In genomic region chr6:169701953-169702639, GRCh38 we compare ENCODE assay signal across 8 cellular contexts. TPM values are rescaled to one million over a fixed set of nuclear protein-coding genes. Genes with fewer than 3 reads are reported as not detected.
DNase-seq lines count a peak whose midpoint lies in the region; ATAC-seq and TF ChIP-seq lines count a peak whose summit lies in the region.

TSS of gene C6orf120 (plus strand) at chr6:169702126. CDS start at chr6:169702460, 334 bp downstream.
TSS of gene WDR27 (minus strand) at chr6:169702029. CDS start at chr6:169689005, 13,024 bp downstream.

- peaks cover 55% of the 10 kb centered on the region for H3K79me2 ChIP-seq in osteoblast (ENCODE audit: insufficient read depth, low read length)

- H2AFZ ChIP-seq in osteoblast (ENCODE audit: low read length) = peak within 1 kb of the TSS; percentile 91

- no peaks in the 10 kb centered on the region for H3K27me3 ChIP-seq in osteoblast (ENCODE audit: insufficient read depth, low read length)
- H3K27me3 ChIP-seq in thoracic aorta (replicated peaks; ENCODE audit: insufficient read depth) = no peaks in the 10 kb centered on the region

- ATAC-seq in HG02588 (IDR thresholded peaks at IDR 0.05; ENCODE audit: unreplicated experiment) (peak; percentile 93), SK-N-SH treated with all-trans-retinoic acid at 6 μM for 48 hours (peak; percentile 94), thoracic aorta (ENCODE audit: insufficient number of reproducible peaks, low FRiP score, low read depth) (peak; percentile 95)
- peak; percentile 93 to 95 for ATAC-seq in activated naive CD4-positive, alpha-beta T cell treated with anti-CD3 and anti-CD28 coated beads, Interleukin-2, amount 50 U/mL, for 72 hours

- H3K9me3 ChIP-seq in osteoblast (ENCODE audit: low read depth, low read length) (no peaks in the 10 kb centered on the region), thoracic aorta (no peaks in the 10 kb centered on the region)

- peaks cover 24% of the 10 kb centered on the region for H4K20me1 ChIP-seq in osteoblast (ENCODE audit: insufficient read depth, low read length)

- H3K27ac Mint-ChIP-seq in activated naive CD4-positive, alpha-beta T cell treated with anti-CD3 and anti-CD28 coated beads, Interleukin-2, amount 50 U/mL, for 72 hours = peak within 1 kb of the TSS; percentile 95 to 96

- H3K4me3 ChIP-seq in GM08714 (ENCODE audit: low read length) (peak within 1 kb of the TSS; percentile 95), osteoblast (ENCODE audit: insufficient read depth, low read length) (peak within 1 kb of the TSS; percentile 91), thoracic aorta (peak within 1 kb of the TSS; percentile 89)

- TF ChIP-seq CTCF in osteoblast (IDR thresholded peaks at IDR 0.05; ENCODE audit: extremely low read depth, low read depth, low read length) (no peak), thoracic aorta (IDR thresholded peaks at IDR 0.05) (no peak)

- peak within 1 kb of the TSS; percentile 83 for H3K4me2 ChIP-seq in osteoblast (ENCODE audit: insufficient read depth, low read length)

- no peaks in the 10 kb centered on the region for H3K9me3 Mint-ChIP-seq in activated naive CD4-positive, alpha-beta T cell treated with anti-CD3 and anti-CD28 coated beads, Interleukin-2, amount 50 U/mL, for 72 hours

- peaks cover 17% of the 10 kb centered on the region for H3K36me3 ChIP-seq in osteoblast (ENCODE audit: insufficient read depth, low read length)
- no peaks in the 10 kb centered on the region for H3K36me3 ChIP-seq in thoracic aorta

- peak within 1 kb of the TSS; percentile 84 for H3K27ac ChIP-seq in osteoblast (ENCODE audit: low read depth, low read length)
- peak within 1 kb of the TSS; percentile 94 for H3K27ac ChIP-seq in thoracic aorta

- peaks cover 48% of the 10 kb centered on the region for H3K4me1 ChIP-seq in osteoblast (ENCODE audit: insufficient read depth, low read length)
- H3K4me1 ChIP-seq in thoracic aorta (ENCODE audit: control insufficient read depth in 1 of 2, low read depth in 2 of 2) = peaks cover 24 to 28% of the 10 kb centered on the region in 2 donors

- peaks cover 17 to 25% of the 10 kb centered on the region in 2 donors for H3K36me3 Mint-ChIP-seq in activated naive CD4-positive, alpha-beta T cell treated with anti-CD3 and anti-CD28 coated beads, Interleukin-2, amount 50 U/mL, for 72 hours

- peak; percentile 100 for DNase-seq in NCI-H1092 (lab: John Stamatoyannopoulos, UW)
- peak; percentile 95 to 97 for DNase-seq in activated naive CD4-positive, alpha-beta T cell treated with anti-CD3 and anti-CD28 coated beads, Interleukin-2, amount 50 U/mL, for 72 hours (ENCODE audit: low spot score in 2 of 2)
- DNase-seq in glomerular visceral epithelial cell (ENCODE audit: extremely low spot score) = peak; percentile 98
- peak; percentile 97 for DNase-seq in osteoblast (ENCODE audit: insufficient read length, low spot score, missing footprints)
- DNase-seq in thoracic aorta (ENCODE audit: low spot score) = peak; percentile 91

TF ChIP-seq in SK-N-SH treated with all-trans-retinoic acid at 6 μM for 48 hours, 23 proteins besides CTCF, POLR2A, EP300 and RAD21:
- TF ChIP-seq TCF4 (CRISPR knock-in tag; IDR thresholded peaks at IDR 0.05; ENCODE audit: borderline replicate concordance) = no peak
- no peak for TF ChIP-seq PPARA (CRISPR knock-in tag; IDR thresholded peaks at IDR 0.05; ENCODE audit: borderline replicate concordance)
- 0 out of 2 replicates have a peak, but pooled peaks have one; percentile 13 for TF ChIP-seq ZFP3 (CRISPR knock-in tag; IDR thresholded peaks at IDR 0.05)

RNA-seq across cellular contexts. Expression of gene C6orf120, which starts in this region (rescaled TPM):
- 10 to 100 TPM in 1 of 2 donors, 1 to 10 TPM in 1; 8.9 to 13.9 TPM for total RNA-seq in activated naive CD4-positive, alpha-beta T cell treated with anti-CD3 and anti-CD28 coated beads, Interleukin-2, amount 50 U/mL, for 72 hours
- total RNA-seq in osteoblast (53.0 and 54.3 TPM in 2 replicates), thoracic aorta (10 to 100 TPM; 30.0 to 37.5 TPM)

RNA-seq across cellular contexts. Expression of gene WDR27, which starts in this region (rescaled TPM):
- total RNA-seq in activated naive CD4-positive, alpha-beta T cell treated with anti-CD3 and anti-CD28 coated beads, Interleukin-2, amount 50 U/mL, for 72 hours = 10 to 100 TPM; 28.9 to 48.1 TPM
- total RNA-seq in osteoblast = 23.9 and 29.8 TPM in 2 replicates
- 10 to 100 TPM; 22.5 to 48.2 TPM for total RNA-seq in thoracic aorta

Comparison
In these comparisons a context has a peak if more than half of its experiments do, and no peak if none do; other contexts are left out.
1. Peak in every context shown above with its lines: DNase-seq, ATAC-seq, H3K4me3 ChIP-seq and H3K27ac ChIP-seq.